In the genomic region with DNA sequence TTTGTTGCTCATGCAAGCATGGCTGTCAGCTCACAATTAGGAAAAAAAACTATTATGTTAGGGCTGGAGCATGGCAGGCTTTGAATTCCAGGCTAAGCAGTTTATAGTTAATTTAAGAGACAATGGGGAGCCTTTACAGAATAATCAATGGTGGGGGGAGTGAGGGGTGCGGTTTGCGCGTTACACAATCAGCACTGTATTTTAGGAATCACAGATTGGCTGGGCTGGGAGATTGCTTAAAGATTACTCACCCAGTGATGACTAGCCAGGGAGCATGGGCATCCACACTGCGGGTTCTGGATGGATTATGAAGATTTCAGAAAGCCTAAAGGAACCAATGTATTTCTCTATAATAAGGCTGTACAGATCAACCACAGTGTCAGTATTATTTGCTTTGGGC, we compare ENCODE assay signal across 1 cellular context.
TF ChIP-seq lines count a peak whose summit lies in the region.

No MANE protein-coding gene starts in this region.

TF ChIP-seq in GM23338, 12 proteins besides CTCF, POLR2A, EP300 and RAD21 (continued from another document):
- TF ChIP-seq REST (IDR thresholded peaks at IDR 0.05; ENCODE audit: unreplicated experiment) (no peak), JUNB (IDR thresholded peaks at IDR 0.05; ENCODE audit: unreplicated experiment) (no peak)
